14 cellular contexts compared by ENCODE assay signal in genomic region chr16:11962457-11962856, GRCh38. TPM values are rescaled to one million over a fixed set of nuclear protein-coding genes. Genes with fewer than 3 reads are reported as not detected.
"Had no signal": no experiment of that assay in that cellular context is flagged by ENCODE, and none has a peak within 500 bp of the region (broad histone marks: within the 10 kb centered on the region; RNA-seq: fewer than 3 reads in every experiment).

No MANE protein-coding gene starts in this region.

RNA-seq across cellular contexts. Expression of gene TNFRSF17, which starts 2.6 kb away (rescaled TPM):
- total RNA-seq: activated CD4-positive, alpha-beta T cell treated with anti-CD3 and anti-CD28 coated beads for 36 hours; activated CD4-positive, alpha-beta T cell treated with anti-CD3 and anti-CD28 coated beads, Interleukin-2, amount 10 ng/mL, durations not matched to agents 7 days and 5 days; activated CD8-positive, alpha-beta T cell treated with anti-CD3 and anti-CD28 coated beads, Interleukin-2, amount 10 ng/mL, durations not matched to agents 7 days and 5 days; activated naive CD8-positive, alpha-beta T cell treated with anti-CD3 and anti-CD28 coated beads, Interleukin-2, amount 10 ng/mL, durations not matched to agents 7 days and 5 days; activated T-helper 2 cell treated with anti-CD3 and anti-CD28 coated beads, Interferon-gamma antibody, Interleukin-2, Interleukin-4, amounts not matched to agents 10 μg/mL and 5 μg/mL and 100 μg/mL, durations not matched to agents 14 hours and 24 hours and 36 hours; ascending aorta; cardiac muscle cell; chondrocyte; IMR-90; LHCN-M2; NCI-H460; SJSA1; T-helper 2 cell treated with Interferon-gamma antibody and Interleukin-4, amounts not matched to agents 100 ng/mL and 5 ng/mL, for 36 hours had no signal
- polyA plus RNA-seq: cardiac muscle cell, IMR-90, SK-N-SH had no signal
